Comparison of ENCODE assay signal across 8 cellular contexts in genomic region chr10:44960098-44960480, GRCh38. TPM values are rescaled to one million over a fixed set of nuclear protein-coding genes. Genes with fewer than 3 reads are reported as not detected.
A peak's percentile ranks its signal among the peaks of the same experiment; 100 is the strongest.
DNase-seq lines count a peak whose midpoint lies in the region; FAIRE-seq and TF ChIP-seq lines count a peak whose summit lies in the region.

No MANE protein-coding gene starts in this region.

- H3K27ac ChIP-seq in PC-9: no peak overlapping the region

- peak overlapping the region; percentile 94 for H3K4me2 ChIP-seq in PC-9

- H3K27me3 ChIP-seq in PC-9 (ENCODE audit: insufficient read depth, low read depth): no peaks in the 10 kb centered on the region

- no peak overlapping the region for H3K27ac Mint-ChIP-seq in Calu3 (ENCODE audit: unreplicated experiment)
- peak overlapping the region; percentile 10 for H3K27ac Mint-ChIP-seq in osteocyte (ENCODE audit: unreplicated experiment)

- H3K36me3 Mint-ChIP-seq in Calu3 (ENCODE audit: insufficient read depth, unreplicated experiment): peaks cover 24% of the 10 kb centered on the region
- H3K36me3 Mint-ChIP-seq in osteocyte (ENCODE audit: unreplicated experiment): peaks cover 8% of the 10 kb centered on the region

- no peaks in the 10 kb centered on the region for H3K36me3 ChIP-seq in PC-9 (ENCODE audit: low read depth)

- H3K4me1 Mint-ChIP-seq in Calu3 (ENCODE audit: low read depth, unreplicated experiment) (peaks cover 20% of the 10 kb centered on the region), osteocyte (ENCODE audit: unreplicated experiment) (peaks cover 57% of the 10 kb centered on the region)

- H3K4me1 ChIP-seq in PC-9 (replicated peaks; ENCODE audit: insufficient read depth): peaks cover 22% of the 10 kb centered on the region

- peaks cover 22% of the 10 kb centered on the region; the same call in 1 of the 2 replicates for H3F3A ChIP-seq in PC-9 (ENCODE audit: insufficient read depth, low read depth)

- H3K4me3 Mint-ChIP-seq in Calu3 (ENCODE audit: low read depth, unreplicated experiment) (peak overlapping the region; percentile 76), osteocyte (ENCODE audit: unreplicated experiment) (peak overlapping the region; percentile 82)

- POLR2A ChIA-PET in PC-9 (lab: Charles Lee; ENCODE audit: unreplicated experiment): interaction anchor here (0.7 kb wide), 1 partner anchor 1094 kb away, joined by 3 read pairs; no protein-coding TSS in a partner anchor

- TF ChIP-seq CTCF in Calu3 (IDR thresholded peaks at IDR 0.05; ENCODE audit: unreplicated experiment) (no peak), PC-9 (conservative IDR thresholded peaks at IDR 0.05) (no peak), epithelial cell of proximal tubule (conservative IDR thresholded peaks at IDR 0.05; ENCODE audit: low read depth, low read length) (no peak), osteocyte (IDR thresholded peaks at IDR 0.05) (no peak)

- no peak for DNase-seq in Calu3
- DNase-seq in PC-9: no peak
- DNase-seq in epithelial cell of proximal tubule (ENCODE audit: low read depth): no peak
- DNase-seq in osteocyte (ENCODE audit: extremely low spot score, unreplicated experiment): no peak
- DNase-seq in urothelium cell line (ENCODE audit: low spot score): no peak
- no peak for DNase-seq in COR-L47 (lab: John Stamatoyannopoulos, UW)
- DNase-seq in stimulated activated CD4-positive, alpha-beta T cell treated with anti-CD3 and anti-CD28 coated beads, Interleukin-2, amount 100 ng/mL, for 24 hours: no peak
- DNase-seq in germinal center (ENCODE audit: low spot score): no peak

- H3K4me3 ChIP-seq in PC-9 (peak overlapping the region; percentile 80; the same call in 1 of the 2 replicates), epithelial cell of proximal tubule (ENCODE audit: low read depth, low read length) (peak overlapping the region; percentile 80)

- no peak for FAIRE-seq in urothelium cell line (lab: Jason Lieb, UNC)

- H3K9me3 Mint-ChIP-seq in Calu3 (ENCODE audit: low read depth, unreplicated experiment) (no peaks in the 10 kb centered on the region), osteocyte (ENCODE audit: unreplicated experiment) (peaks cover 4% of the 10 kb centered on the region)

- peak overlapping the region; percentile 65 for H2AFZ ChIP-seq in PC-9

- H3K9me3 ChIP-seq in PC-9 (ENCODE audit: insufficient read depth, low read depth): no peaks in the 10 kb centered on the region

- H3K27me3 Mint-ChIP-seq in Calu3 (ENCODE audit: unreplicated experiment) (no peaks in the 10 kb centered on the region), osteocyte (ENCODE audit: unreplicated experiment) (no peaks in the 10 kb centered on the region)

- no peaks in the 10 kb centered on the region for H3K79me2 ChIP-seq in PC-9 (ENCODE audit: low read depth)

- BruUV-seq in Calu3 (replicated peaks; lab: Mats Ljungman, UMichigan) (no TSS peak), PC-9 (replicated peaks; lab: Mats Ljungman, UMichigan) (no TSS peak)

- intact Hi-C loops in Calu3 (cut with micrococcal nuclease; ENCODE audit: unreplicated experiment): no loop called here
- intact Hi-C loops in PC-9 (cut with micrococcal nuclease; ENCODE audit: unreplicated experiment): loop anchor here (5.0 kb wide), 1 partner anchor 42 kb away; the partner anchor contains the start of gene ZNF22

- CTCF ChIA-PET in Calu3 (lab: Charles Lee): no interaction called here
- CTCF ChIA-PET in PC-9 (lab: Charles Lee): no interaction called here

- no peaks in the 10 kb centered on the region for H4K20me1 ChIP-seq in PC-9 (ENCODE audit: insufficient read depth)

- H3K9me2 ChIP-seq in PC-9 (ENCODE audit: insufficient read depth): no peaks in the 10 kb centered on the region

RNA-seq across cellular contexts. Expression of gene RASSF4, which starts 0.5 kb away (rescaled TPM):
- total RNA-seq in Calu3 (2022) (2.2 and 2.4 TPM in 2 replicates), PC-9 (2021) (6.5 and 7.6 TPM in 2 replicates), epithelial cell of proximal tubule (14.5 and 23.1 TPM in 2 replicates), osteocyte (11.7 and 11.8 TPM in 2 replicates)

RNA-seq across cellular contexts. Expression of gene DEPP1, which starts 18.5 kb away (rescaled TPM):
- total RNA-seq in Calu3 (2022) (11.1 and 16.5 TPM in 2 replicates), PC-9 (2021) (13.2 and 15.1 TPM in 2 replicates), epithelial cell of proximal tubule (7.4 and 20.1 TPM in 2 replicates), osteocyte (10.3 and 10.4 TPM in 2 replicates)

RNA-seq across cellular contexts. Expression of gene ZNF22, which starts 40.6 kb away (rescaled TPM):
- total RNA-seq in Calu3 (2022) (10.8 and 11.9 TPM in 2 replicates), PC-9 (2021) (22.4 and 29.9 TPM in 2 replicates), epithelial cell of proximal tubule (17.8 and 24.6 TPM in 2 replicates), osteocyte (22.9 and 23.4 TPM in 2 replicates)

RNA-seq across cellular contexts. Expression of gene TMEM72, which starts 49.0 kb away (rescaled TPM):
- total RNA-seq in Calu3 (2022) (not detected in 2 replicates), PC-9 (2021) (not detected in 2 replicates), epithelial cell of proximal tubule (not detected in 2 replicates), osteocyte (not detected in 2 replicates)
